In genomic region chr5:176583076-176583475, GRCh38 we compare ENCODE assay signal across 29 cellular contexts. TPM values are rescaled to one million over a fixed set of nuclear protein-coding genes. Genes with fewer than 3 reads are reported as not detected.
"Had no signal": no experiment of that assay in that cellular context is flagged by ENCODE, and none has a peak within 500 bp of the region (broad histone marks: within the 10 kb centered on the region; RNA-seq: fewer than 3 reads in every experiment).

No MANE protein-coding gene starts in this region.

- H3K27ac Mint-ChIP-seq: activated CD4-positive, alpha-beta memory T cell treated with anti-CD3 and anti-CD28 coated beads, Interleukin-2, amount 10 ng/mL, durations not matched to agents 7 days and 5 days; activated CD4-positive, alpha-beta T cell treated with anti-CD3 and anti-CD28 coated beads for 36 hours; activated naive CD4-positive, alpha-beta T cell treated with anti-CD3 and anti-CD28 coated beads, Interleukin-2, amount 50 U/mL, for 24 hours; activated T-helper 2 cell treated with anti-CD3 and anti-CD28 coated beads, Interferon-gamma antibody, Interleukin-2, Interleukin-4, amounts not matched to agents 10 μg/mL and 5 μg/mL and 100 μg/mL, durations not matched to agents 14 hours and 24 hours and 36 hours; brain had no signal

- ATAC-seq: activated CD4-positive, alpha-beta T cell treated with anti-CD3 and anti-CD28 coated beads for 36 hours; Panc1 had no signal

- H3K4me2 ChIP-seq: SK-N-SH had no signal

- H3K9me3 ChIP-seq: SJCRH30, SK-N-SH had no signal

- H3K27ac ChIP-seq: RWPE1, SJCRH30, WERI-Rb-1 had no signal

- DNase-seq: activated CD4-positive, alpha-beta memory T cell treated with anti-CD3 and anti-CD28 coated beads, Interleukin-2, amount 10 ng/mL, durations not matched to agents 7 days and 5 days; activated CD4-positive, alpha-beta T cell treated with anti-CD3 and anti-CD28 coated beads for 36 hours; activated CD4-positive, alpha-beta T cell treated with anti-CD3 and anti-CD28 coated beads, Interleukin-2, amount 50 U/mL, for 1 hour; activated T-cell treated with anti-CD3 and anti-CD28 coated beads for 4 hours; activated T-cell treated with anti-CD3 and anti-CD28 coated beads, Interleukin-2, amount 50 U/mL, for 48 hours; amygdala; Karpas-422; MM.1S; NCI-H1105; NCI-H1436; NCI-H1694 treated with DMSO at 0.1 percent for 48 hours; NCI-H2029 treated with DMSO at 0.1 percent for 48 hours; NCI-H345; NCI-H510A; NCI-H526 treated with DMSO at 0.1 percent for 48 hours; NCI-H82; Right ventricle myocardium superior; SJCRH30; SK-N-SH; T-helper 1 cell; WERI-Rb-1 had no signal

- H3K4me1 Mint-ChIP-seq: activated CD4-positive, alpha-beta T cell treated with anti-CD3 and anti-CD28 coated beads for 36 hours; activated naive CD4-positive, alpha-beta T cell treated with anti-CD3 and anti-CD28 coated beads, Interleukin-2, amount 50 U/mL, for 24 hours; brain had no signal

- H3K36me3 ChIP-seq: SJCRH30, WERI-Rb-1 had no signal

- H3K4me1 ChIP-seq: SJCRH30 had no signal

- H3K9ac ChIP-seq: SK-N-SH had no signal

- H3K27me3 ChIP-seq: SJCRH30 had no signal

- H3K36me3 Mint-ChIP-seq: brain had no signal

- FAIRE-seq: astrocyte had no signal

- H3K27me3 Mint-ChIP-seq: activated CD4-positive, alpha-beta memory T cell treated with anti-CD3 and anti-CD28 coated beads, Interleukin-2, amount 10 ng/mL, durations not matched to agents 7 days and 5 days; activated CD4-positive, alpha-beta T cell treated with anti-CD3 and anti-CD28 coated beads for 36 hours; brain had no signal

- H3K9me3 Mint-ChIP-seq: activated naive CD4-positive, alpha-beta T cell treated with anti-CD3 and anti-CD28 coated beads, Interleukin-2, amount 50 U/mL, for 24 hours had no signal

- H3K4me3 ChIP-seq: SJCRH30 had no signal

- H3K4me3 Mint-ChIP-seq: activated CD4-positive, alpha-beta memory T cell treated with anti-CD3 and anti-CD28 coated beads, Interleukin-2, amount 10 ng/mL, durations not matched to agents 7 days and 5 days; activated CD4-positive, alpha-beta T cell treated with anti-CD3 and anti-CD28 coated beads for 36 hours; activated naive CD4-positive, alpha-beta T cell treated with anti-CD3 and anti-CD28 coated beads, Interleukin-2, amount 50 U/mL, for 24 hours; brain had no signal

RNA-seq across cellular contexts. Expression of gene CDHR2, which starts 33.9 kb away (rescaled TPM):
- total RNA-seq: SJCRH30 had no signal
- polyA plus RNA-seq: SK-N-SH had no signal

RNA-seq across cellular contexts. Expression of gene SNCB, which starts 47.3 kb away (rescaled TPM):
- total RNA-seq: activated CD4-positive, alpha-beta memory T cell treated with anti-CD3 and anti-CD28 coated beads, Interleukin-2, amount 10 ng/mL, durations not matched to agents 7 days and 5 days; activated CD8-positive, alpha-beta memory T cell treated with anti-CD3 and anti-CD28 coated beads for 36 hours; activated T-helper 2 cell treated with anti-CD3 and anti-CD28 coated beads, Interferon-gamma antibody, Interleukin-2, Interleukin-4, amounts not matched to agents 10 μg/mL and 5 μg/mL and 100 μg/mL, durations not matched to agents 14 hours and 24 hours and 36 hours; Right ventricle myocardium superior; SJCRH30; T-helper 2 cell treated with Interferon-gamma antibody and Interleukin-4, amounts not matched to agents 100 ng/mL and 5 ng/mL, for 36 hours had no signal

RNA-seq across cellular contexts. Expression of gene EIF4E1B, which starts 47.4 kb away (rescaled TPM):
- total RNA-seq: activated CD4-positive, alpha-beta memory T cell treated with anti-CD3 and anti-CD28 coated beads, Interleukin-2, amount 10 ng/mL, durations not matched to agents 7 days and 5 days; activated CD4-positive, alpha-beta T cell treated with anti-CD3 and anti-CD28 coated beads for 36 hours; activated CD8-positive, alpha-beta memory T cell treated with anti-CD3 and anti-CD28 coated beads for 36 hours; activated T-helper 2 cell treated with anti-CD3 and anti-CD28 coated beads, Interferon-gamma antibody, Interleukin-2, Interleukin-4, amounts not matched to agents 10 μg/mL and 5 μg/mL and 100 μg/mL, durations not matched to agents 14 hours and 24 hours and 36 hours; astrocyte; Right ventricle myocardium superior; SJCRH30; T-helper 2 cell treated with Interferon-gamma antibody and Interleukin-4, amounts not matched to agents 100 ng/mL and 5 ng/mL, for 36 hours had no signal
- polyA plus RNA-seq: SK-N-SH had no signal
